Comparison of ENCODE assay signal across 22 cellular contexts in genomic region chr15:57363661-57364060, GRCh38.
"Had no signal": no experiment of that assay in that cellular context is flagged by ENCODE, and none has a peak within 500 bp of the region (broad histone marks: within the 10 kb centered on the region; RNA-seq: fewer than 3 reads in every experiment).

No MANE protein-coding gene starts in this region.

- H3K4me3 ChIP-seq: SJCRH30 had no signal

- H3K27me3 ChIP-seq: SJCRH30 had no signal

- FAIRE-seq: HTR-8/SVneo had no signal

- DNase-seq: KBM-7, NCI-H1048, NCI-H1105, NCI-H1417, NCI-H1436 treated with DMSO at 0.1 percent for 48 hours, NCI-H1694, NCI-H187 treated with DMSO at 0.1 percent for 48 hours, NCI-H2029 treated with DMSO at 0.1 percent for 48 hours, NCI-H2171 treated with DMSO at 0.1 percent for 48 hours, NCI-H345, NCI-H446 treated with DMSO at 0.1 percent for 48 hours, NCI-H510A treated with DMSO at 0.1 percent for 48 hours, NCI-H69, NCI-H774, PC-3, SHP77 treated with DMSO at 0.1 percent for 48 hours, SJCRH30 had no signal

- H3K27ac ChIP-seq: HL-60, RWPE1, SJCRH30 had no signal

- ATAC-seq: Panc1, PC-3, SK-N-SH treated with all-trans-retinoic acid at 6 μM for 48 hours had no signal

- H3K36me3 ChIP-seq: SJCRH30 had no signal

- H3K4me1 ChIP-seq: SJCRH30 had no signal

- H3K9me3 ChIP-seq: SJCRH30 had no signal
